ENCODE assay signal across 1 cellular context in genomic region chr6:132805548-132805947, GRCh38.
A peak's percentile ranks its signal among the peaks of the same experiment; 100 is the strongest.
TF ChIP-seq lines count a peak whose summit lies in the region.

No MANE protein-coding gene starts in this region.

TF ChIP-seq in K562, 482 proteins besides CTCF, POLR2A, EP300 and RAD21:
- TF ChIP-seq ZNF324 (CRISPR knock-in tag; IDR thresholded peaks at IDR 0.05) (no peak), HSF4 (CRISPR knock-in tag; IDR thresholded peaks at IDR 0.05; ENCODE audit: borderline replicate concordance) (no peak), PATZ1 (CRISPR knock-in tag; IDR thresholded peaks at IDR 0.05; ENCODE audit: borderline replicate concordance) (no peak), SRSF1 (IDR thresholded peaks at IDR 0.05; ENCODE audit: low read depth, low read length) (no peak), HNRNPUL1 (IDR thresholded peaks at IDR 0.05; ENCODE audit: low read length) (no peak), TRIM24 (IDR thresholded peaks at IDR 0.05) (peak; percentile 73 to 87; a peak in 2 of 4 replicates)
